ENCODE assay signal across 22 cellular contexts in the genomic region with DNA sequence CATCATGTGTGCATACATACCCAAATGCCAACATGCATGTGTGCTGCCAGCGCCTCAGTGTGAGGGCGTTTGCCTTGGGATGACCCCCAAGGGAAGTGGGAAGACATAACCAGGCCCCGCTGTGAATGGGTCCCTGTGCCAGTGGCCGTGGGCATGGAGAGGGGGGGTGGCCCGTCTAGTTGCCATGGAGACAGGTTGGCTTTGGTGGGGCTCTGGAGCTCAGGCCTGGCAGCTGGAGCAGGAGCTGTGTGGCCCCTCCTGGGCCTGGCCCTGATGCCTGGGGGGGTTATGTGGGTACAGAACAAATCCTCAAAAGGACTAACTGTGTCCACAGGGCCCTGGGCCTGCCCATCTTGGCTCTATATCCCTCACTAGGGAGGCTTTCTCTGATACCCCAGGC. TPM values are rescaled to one million over a fixed set of nuclear protein-coding genes. Genes with fewer than 3 reads are reported as not detected.
"Had no signal": no experiment of that assay in that cellular context is flagged by ENCODE, and none has a peak within 500 bp of the region (broad histone marks: within the 10 kb centered on the region; RNA-seq: fewer than 3 reads in every experiment).

No MANE protein-coding gene starts in this region.

- H3K36me3 ChIP-seq: left lung, lower lobe of right lung, neural progenitor cell, ovary, sigmoid colon, spleen, suprapubic skin, tibial nerve, uterus had no signal

- H3K9ac ChIP-seq: neural progenitor cell had no signal

- H3K4me2 ChIP-seq: neural progenitor cell had no signal

- H3K9me3 ChIP-seq: left lung, lower lobe of right lung, ovary, sigmoid colon, spleen, suprapubic skin, tibial nerve, uterus had no signal

- H3K27ac ChIP-seq: left lung, lower lobe of right lung, neural progenitor cell, ovary, sigmoid colon, spleen, suprapubic skin, tibial nerve, uterus had no signal

- H3K4me1 ChIP-seq: left lung, lower lobe of right lung, uterus had no signal

- FAIRE-seq: islet of Langerhans, kidney, small intestine had no signal

- H3K4me3 ChIP-seq: left lung, lower lobe of right lung, neural progenitor cell, ovary, sigmoid colon, spleen, suprapubic skin, tibial nerve, uterus had no signal

- H3K27me3 ChIP-seq: ovary, uterus had no signal

- H2AFZ ChIP-seq: neural progenitor cell had no signal

- ATAC-seq: left colon; left lung; lower lobe of right lung; natural killer cell; stimulated activated effector memory CD8-positive, alpha-beta T cell treated with anti-CD3 and anti-CD28 coated beads, Interleukin-12 subunit alpha, Interleukin-12 subunit beta, amount 100 ng/mL, for 72 hours had no signal

- DNase-seq: immature natural killer cell; kidney; left colon; left lung; lower lobe of right lung; mammary epithelial cell; mesenchymal stem cell; natural killer cell; nephron progenitor cell; ovary; right cardiac atrium; sigmoid colon; small intestine; spleen; stimulated activated CD4-positive, alpha-beta T cell treated with anti-CD3 and anti-CD28 coated beads, Interleukin-4, amount 100 ng/mL, for 24 hours; stimulated activated naive CD4-positive, alpha-beta T cell; uterus had no signal

RNA-seq across cellular contexts. Expression of a gene that starts 8.0 kb away (rescaled TPM):
- polyA plus RNA-seq: immature natural killer cell had no signal
